ENCODE assay signal across 1 cellular context in genomic region chr20:62623488-62624324, GRCh38.
TF ChIP-seq lines count a peak whose summit lies in the region.

No MANE protein-coding gene starts in this region.

TF ChIP-seq in HepG2, 621 proteins besides CTCF, POLR2A, EP300 and RAD21 (continued from another document and continues in another):
- TF ChIP-seq ZNF281 (CRISPR knock-in tag; IDR thresholded peaks at IDR 0.05; ENCODE audit: borderline replicate concordance): peak; percentile 97
- no peak; the same call in 1 of the 2 replicates for TF ChIP-seq TOE1 (CRISPR knock-in tag; IDR thresholded peaks at IDR 0.05)
- peak; percentile 38 for TF ChIP-seq SP2 (CRISPR knock-in tag; IDR thresholded peaks at IDR 0.05)
- no peak for TF ChIP-seq ZNF180 (CRISPR knock-in tag; IDR thresholded peaks at IDR 0.05; ENCODE audit: borderline replicate concordance, low read depth)
- no peak for TF ChIP-seq ZNF34 (CRISPR knock-in tag; IDR thresholded peaks at IDR 0.05; ENCODE audit: borderline replicate concordance)
- no peak for TF ChIP-seq BRD4 (CRISPR knock-in tag; IDR thresholded peaks at IDR 0.05)
- no peak for TF ChIP-seq HNRNPUL1 (IDR thresholded peaks at IDR 0.05; ENCODE audit: low read depth, low read length)
- peak; percentile 98 for TF ChIP-seq ZNF607 (CRISPR knock-in tag; IDR thresholded peaks at IDR 0.05; ENCODE audit: borderline replicate concordance)
- no peak for TF ChIP-seq ZNF816 (CRISPR knock-in tag; IDR thresholded peaks at IDR 0.05; ENCODE audit: borderline replicate concordance)
- peak; percentile 73 for TF ChIP-seq GABPB1 (CRISPR knock-in tag; IDR thresholded peaks at IDR 0.05)
- TF ChIP-seq ZBTB26 (CRISPR knock-in tag; IDR thresholded peaks at IDR 0.05; ENCODE audit: borderline replicate concordance): peak; percentile 63; the same call in 1 of the 2 replicates
- TF ChIP-seq NR0B2 (CRISPR knock-in tag; IDR thresholded peaks at IDR 0.05): peak; percentile 65; the same call in 1 of the 2 replicates
- TF ChIP-seq BORCS8-MEF2B (CRISPR knock-in tag; IDR thresholded peaks at IDR 0.05): peak; percentile 9; the same call in 1 of the 2 replicates
- no peak for TF ChIP-seq ZNF329 (CRISPR knock-in tag; IDR thresholded peaks at IDR 0.05; ENCODE audit: low read depth)
- TF ChIP-seq GABPA (IDR thresholded peaks at IDR 0.05; ENCODE audit: low read depth, low read length): no peak
- peak; percentile 70 for TF ChIP-seq GABPA (CRISPR knock-in tag; IDR thresholded peaks at IDR 0.05; ENCODE audit: low read depth)
- peak; percentile 14 for TF ChIP-seq ZNF44 (CRISPR knock-in tag; IDR thresholded peaks at IDR 0.05)
- TF ChIP-seq NFKBIZ (CRISPR knock-in tag; IDR thresholded peaks at IDR 0.05): 0 out of 2 replicates have a peak, but pooled peaks have one; percentile 29
- TF ChIP-seq SNAPC2 (CRISPR knock-in tag; IDR thresholded peaks at IDR 0.05): peak; percentile 76; the same call in 1 of the 2 replicates
- peak; percentile 40 for TF ChIP-seq TBL1XR1 (IDR thresholded peaks at IDR 0.05; ENCODE audit: borderline replicate concordance, low read length, partially characterized antibody)
- peak; percentile 86 for TF ChIP-seq ZFP91 (CRISPR knock-in tag; IDR thresholded peaks at IDR 0.05; ENCODE audit: borderline replicate concordance)
- TF ChIP-seq ZNF605 (CRISPR knock-in tag; IDR thresholded peaks at IDR 0.05): peak; percentile 85
- TF ChIP-seq ZNF558 (CRISPR knock-in tag; IDR thresholded peaks at IDR 0.05; ENCODE audit: borderline replicate concordance): peak; percentile 82; the same call in 1 of the 2 replicates
- peak; percentile 51 for TF ChIP-seq KMT2A (CRISPR knock-in tag; IDR thresholded peaks at IDR 0.05)
- TF ChIP-seq RFXAP (CRISPR knock-in tag; IDR thresholded peaks at IDR 0.05; ENCODE audit: borderline replicate concordance): peak; percentile 71
- TF ChIP-seq ZSCAN20 (CRISPR knock-in tag; IDR thresholded peaks at IDR 0.05; ENCODE audit: borderline replicate concordance): peak; percentile 85
- peak; percentile 56 for TF ChIP-seq FOXP4 (CRISPR knock-in tag; IDR thresholded peaks at IDR 0.05)
- peak; percentile 51; the same call in 1 of the 2 replicates for TF ChIP-seq SIX1 (CRISPR knock-in tag; IDR thresholded peaks at IDR 0.05; ENCODE audit: borderline replicate concordance)
- TF ChIP-seq ZC3H13 (CRISPR knock-in tag; IDR thresholded peaks at IDR 0.05): 0 out of 2 replicates have a peak, but pooled peaks have one; percentile 59
- peak; percentile 18; the same call in 1 of the 2 replicates for TF ChIP-seq KLF13 (CRISPR knock-in tag; IDR thresholded peaks at IDR 0.05)
- TF ChIP-seq ZNF678 (CRISPR knock-in tag; IDR thresholded peaks at IDR 0.05): no peak
- TF ChIP-seq ZSCAN25 (CRISPR knock-in tag; IDR thresholded peaks at IDR 0.05): peak; percentile 71; the same call in 1 of the 2 replicates
- peak; percentile 63 for TF ChIP-seq HNF4A (CRISPR knock-in tag; IDR thresholded peaks at IDR 0.05)
- peak; percentile 91; the same call in 1 of the 2 replicates for TF ChIP-seq ZBTB3 (CRISPR knock-in tag; IDR thresholded peaks at IDR 0.05; ENCODE audit: borderline replicate concordance, low read depth)
- TF ChIP-seq ZNF234 (CRISPR knock-in tag; conservative IDR thresholded peaks at IDR 0.05): 0 out of 2 replicates have a peak, but pooled peaks have one; percentile 72
- peak; percentile 69; the same call in 1 of the 2 replicates for TF ChIP-seq ETS1 (CRISPR knock-in tag; IDR thresholded peaks at IDR 0.05)
- peak; percentile 77 for TF ChIP-seq YEATS2 (CRISPR knock-in tag; IDR thresholded peaks at IDR 0.05; ENCODE audit: borderline replicate concordance)
- TF ChIP-seq RFX3 (CRISPR knock-in tag; IDR thresholded peaks at IDR 0.05): 0 out of 2 replicates have a peak, but pooled peaks have one; percentile 8
- TF ChIP-seq SKI (IDR thresholded peaks at IDR 0.05; ENCODE audit: partially characterized antibody): no peak
- peak; percentile 63 for TF ChIP-seq ZNF547 (CRISPR knock-in tag; IDR thresholded peaks at IDR 0.05)
- peak; percentile 41 for TF ChIP-seq ZBTB21 (CRISPR knock-in tag; IDR thresholded peaks at IDR 0.05)
- TF ChIP-seq KLF16 (CRISPR knock-in tag; IDR thresholded peaks at IDR 0.05): peak in 1 of 2 experiments; percentile 95; a peak in 2 of 4 replicates
- TF ChIP-seq GMEB2 (CRISPR knock-in tag; IDR thresholded peaks at IDR 0.05; ENCODE audit: low read depth): no peak
- peak; percentile 81 for TF ChIP-seq HIVEP1 (CRISPR knock-in tag; IDR thresholded peaks at IDR 0.05)
- TF ChIP-seq PRDM10 (CRISPR knock-in tag; IDR thresholded peaks at IDR 0.05; ENCODE audit: low read depth): peak; percentile 75
- TF ChIP-seq NONO (IDR thresholded peaks at IDR 0.05): no peak
- TF ChIP-seq NONO (CRISPR knock-in tag; conservative IDR thresholded peaks at IDR 0.05): peak; percentile 92
- peak; percentile 57; the same call in 1 of the 2 replicates for TF ChIP-seq CBFB (CRISPR knock-in tag; IDR thresholded peaks at IDR 0.05)
- peak; percentile 94 for TF ChIP-seq SP4 (CRISPR knock-in tag; IDR thresholded peaks at IDR 0.05)
- peak; percentile 95 for TF ChIP-seq POLR2G (IDR thresholded peaks at IDR 0.05; ENCODE audit: low read depth, low read length)
- TF ChIP-seq GMEB1 (CRISPR knock-in tag; IDR thresholded peaks at IDR 0.05; ENCODE audit: borderline replicate concordance): peak; percentile 72
- TF ChIP-seq TAF1 (CRISPR knock-in tag; IDR thresholded peaks at IDR 0.05): peak; percentile 79
